3 cellular contexts compared by ENCODE assay signal in genomic region chr22:37399457-37399856, GRCh38. TPM values are rescaled to one million over a fixed set of nuclear protein-coding genes. Genes with fewer than 3 reads are reported as not detected.
"Had no signal": no experiment of that assay in that cellular context is flagged by ENCODE, and none has a peak within 500 bp of the region (broad histone marks: within the 10 kb centered on the region; RNA-seq: fewer than 3 reads in every experiment).

No MANE protein-coding gene starts in this region.

RNA-seq across cellular contexts. Expression of gene ELFN2, which starts 27.8 kb away (rescaled TPM):
- total RNA-seq: left ventricle myocardium inferior, lung microvascular endothelial cell, mesenteric fat pad had no signal
